1 cellular context compared by ENCODE assay signal in genomic region chr1:1778827-1779675, GRCh38.
A peak's percentile ranks its signal among the peaks of the same experiment; 100 is the strongest.
TF ChIP-seq lines count a peak whose summit lies in the region.

No MANE protein-coding gene starts in this region.

TF ChIP-seq in K562, 482 proteins besides CTCF, POLR2A, EP300 and RAD21 (continues in another document):
- no peak for TF ChIP-seq E2F8 (IDR thresholded peaks at IDR 0.05; ENCODE audit: low read depth, partially characterized antibody)
- no peak for TF ChIP-seq ZNF121 (CRISPR knock-in tag; conservative IDR thresholded peaks at IDR 0.05)
- no peak; the same call in 1 of the 2 replicates for TF ChIP-seq ZBTB40 (IDR thresholded peaks at IDR 0.05)
- no peak for TF ChIP-seq ZBTB40 (CRISPR knock-in tag; IDR thresholded peaks at IDR 0.05)
- peak; percentile 63 for TF ChIP-seq HNRNPLL (IDR thresholded peaks at IDR 0.05; ENCODE audit: low read depth, low read length, poor library complexity, severe bottlenecking)
- TF ChIP-seq ZNF696 (CRISPR knock-in tag; conservative IDR thresholded peaks at IDR 0.05) = no peak
- TF ChIP-seq KLF10 (CRISPR knock-in tag; IDR thresholded peaks at IDR 0.05) = no peak
- no peak for TF ChIP-seq RBM25 (IDR thresholded peaks at IDR 0.05; ENCODE audit: low read depth, low read length, severe bottlenecking)
- no peak for TF ChIP-seq TCF15 (CRISPR knock-in tag; IDR thresholded peaks at IDR 0.05)
- no peak for TF ChIP-seq ESRRB (CRISPR knock-in tag; IDR thresholded peaks at IDR 0.05; ENCODE audit: borderline replicate concordance)
- TF ChIP-seq FOXP4 (CRISPR knock-in tag; IDR thresholded peaks at IDR 0.05; ENCODE audit: borderline replicate concordance) = no peak
- no peak for TF ChIP-seq MBD2 (IDR thresholded peaks at IDR 0.05; ENCODE audit: borderline replicate concordance, low read depth)
- no peak for TF ChIP-seq IRF9 (tag; IDR thresholded peaks at IDR 0.05)
- TF ChIP-seq TOE1 (IDR thresholded peaks at IDR 0.05; ENCODE audit: borderline replicate concordance) = peak; percentile 72; the same call in 1 of the 2 replicates
- TF ChIP-seq TOE1 (CRISPR knock-in tag; IDR thresholded peaks at IDR 0.05; ENCODE audit: borderline replicate concordance, low read depth) = no peak
- TF ChIP-seq ARID3A (IDR thresholded peaks at IDR 0.05; ENCODE audit: borderline replicate concordance, low read depth, low read length) = no peak
- TF ChIP-seq NFYB (IDR thresholded peaks at IDR 0.05; ENCODE audit: extremely low read depth, insufficient read length) = no peak
- no peak for TF ChIP-seq ZBTB49 (CRISPR knock-in tag; IDR thresholded peaks at IDR 0.05; ENCODE audit: borderline replicate concordance)
- no peak for TF ChIP-seq NEUROD1 (IDR thresholded peaks at IDR 0.05; ENCODE audit: borderline replicate concordance, low read depth, low read length, partially characterized antibody)
- peak; percentile 84; the same call in 1 of the 2 replicates for TF ChIP-seq FOXK1 (CRISPR knock-in tag; IDR thresholded peaks at IDR 0.05; ENCODE audit: borderline replicate concordance)
- TF ChIP-seq ZNF280B (CRISPR knock-in tag; IDR thresholded peaks at IDR 0.05) = no peak
- TF ChIP-seq BHLHE40 (IDR thresholded peaks at IDR 0.05; ENCODE audit: low read length) = no peak
- TF ChIP-seq NFE2L1 (tag; IDR thresholded peaks at IDR 0.05; ENCODE audit: borderline replicate concordance, low read depth) = no peak
- TF ChIP-seq BRF1 (IDR thresholded peaks at IDR 0.05; ENCODE audit: borderline replicate concordance, extremely low read depth, insufficient read length) = no peak
- TF ChIP-seq NRF1 (conservative IDR thresholded peaks at IDR 0.05 in 1 of 2, IDR thresholded peaks at IDR 0.05 in 1 of 2) = peak; percentile 4 to 55; a peak in 3 of 4 replicates
- TF ChIP-seq HLTF (IDR thresholded peaks at IDR 0.05) = no peak
- no peak for TF ChIP-seq SMARCA5 (IDR thresholded peaks at IDR 0.05)
- no peak for TF ChIP-seq CGGBP1 (CRISPR knock-in tag; IDR thresholded peaks at IDR 0.05)
- no peak for TF ChIP-seq PYGO2 (tag; IDR thresholded peaks at IDR 0.05)
- TF ChIP-seq CHD4 (IDR thresholded peaks at IDR 0.05; ENCODE audit: insufficient read depth, insufficient replicate concordance, low read depth, low read length, poor library complexity, severe bottlenecking) = no peak
- TF ChIP-seq HCFC1 (IDR thresholded peaks at IDR 0.05; ENCODE audit: low read depth, low read length) = no peak
- no peak for TF ChIP-seq TAF9B (IDR thresholded peaks at IDR 0.05; ENCODE audit: partially characterized antibody)
- peak; percentile 51; the same call in 1 of the 2 replicates for TF ChIP-seq CBX1 (IDR thresholded peaks at IDR 0.05; ENCODE audit: low read depth)
- no peak for TF ChIP-seq PTTG1 (tag; IDR thresholded peaks at IDR 0.05; ENCODE audit: low read depth)
- peak; percentile 51; the same call in 1 of the 2 replicates for TF ChIP-seq CREM (IDR thresholded peaks at IDR 0.05; ENCODE audit: low read depth)
